ENCODE assay signal across 17 cellular contexts in the genomic region with DNA sequence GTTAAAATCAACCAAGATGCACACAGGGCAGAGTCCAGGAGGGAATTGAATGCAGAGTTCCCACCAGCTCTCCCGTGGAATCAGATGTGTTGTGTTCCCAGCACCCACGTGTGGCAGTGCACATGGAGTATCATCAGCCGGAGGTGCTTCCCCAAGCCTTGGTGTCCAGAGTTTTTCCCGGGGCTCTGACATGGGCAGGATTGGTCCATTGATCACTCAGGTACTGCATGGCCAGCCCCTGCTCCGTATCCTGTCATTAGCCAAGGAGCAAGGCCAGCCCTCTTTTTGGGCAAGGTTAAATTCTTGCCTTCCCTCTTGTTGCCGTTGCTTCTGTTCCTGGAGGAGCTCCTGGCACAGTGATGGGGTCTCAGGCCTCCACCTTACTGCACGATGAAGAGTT.
"Had no signal": no experiment of that assay in that cellular context is flagged by ENCODE, and none has a peak within 500 bp of the region (broad histone marks: within the 10 kb centered on the region; RNA-seq: fewer than 3 reads in every experiment).

No MANE protein-coding gene starts in this region.

- DNase-seq: KBM-7, MV-4-11, NCI-H1048, NCI-H1105, NCI-H1417, NCI-H1436 treated with DMSO at 0.1 percent for 48 hours, NCI-H1694, NCI-H187 treated with DMSO at 0.1 percent for 48 hours, NCI-H2029 treated with DMSO at 0.1 percent for 48 hours, NCI-H2227 treated with DMSO at 0.1 percent for 48 hours, NCI-H524 treated with DMSO at 0.1 percent for 48 hours, NCI-H69, NCI-H774, RPMI8226, SHP77, SK-N-SH had no signal

- H3K27ac ChIP-seq: HL-60 had no signal

- H3K9me3 ChIP-seq: SK-N-SH had no signal
